ENCODE assay signal across 12 cellular contexts in the genomic region with DNA sequence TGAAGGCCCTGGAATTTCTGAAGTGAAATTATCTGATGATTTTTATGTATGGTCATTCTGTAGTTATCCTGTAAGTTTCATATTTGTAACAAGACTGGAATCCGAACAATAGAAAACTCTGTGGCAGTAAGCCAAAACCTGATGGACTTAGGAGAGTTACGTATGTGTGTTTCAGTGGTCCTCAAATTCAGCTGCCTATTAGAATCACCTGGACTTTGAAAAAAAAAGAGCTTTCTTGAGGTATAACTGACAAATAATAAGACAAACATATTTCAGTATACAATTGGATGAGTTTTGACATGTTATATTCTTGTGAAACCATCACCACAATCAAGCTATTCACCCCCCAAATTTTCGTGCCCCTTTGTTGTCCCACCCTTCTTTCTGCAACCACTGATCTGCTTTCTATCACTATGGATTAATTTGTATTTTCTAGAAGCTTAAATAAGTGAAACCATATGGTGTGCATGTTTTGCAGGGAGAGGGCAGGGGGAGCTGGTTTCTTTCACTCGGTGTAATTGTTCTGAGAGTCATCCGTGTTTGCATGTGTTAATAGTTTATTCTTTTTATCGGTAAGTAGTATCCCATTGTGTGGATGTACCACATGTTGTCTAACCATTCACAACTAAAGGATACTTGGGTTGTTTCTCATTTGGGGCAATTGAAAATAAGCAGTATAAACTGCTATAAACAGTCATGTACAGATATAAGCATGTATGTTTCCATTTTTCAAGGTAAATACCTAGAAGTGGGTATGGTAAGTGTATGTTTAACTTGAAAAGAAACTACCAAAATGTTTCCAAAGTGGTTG. TPM values are rescaled to one million over a fixed set of nuclear protein-coding genes. Genes with fewer than 3 reads are reported as not detected.
A peak's percentile ranks its signal among the peaks of the same experiment; 100 is the strongest.
DNase-seq lines count a peak whose midpoint lies in the region; ATAC-seq, FAIRE-seq and TF ChIP-seq lines count a peak whose summit lies in the region.
"Had no signal": no experiment of that assay in that cellular context is flagged by ENCODE, and none has a peak within 500 bp of the region (broad histone marks: within the 10 kb centered on the region; RNA-seq: fewer than 3 reads in every experiment).

No MANE protein-coding gene starts in this region.

- H3K4me1 ChIP-seq in ACC112 (ENCODE audit: control insufficient read depth, insufficient read depth, low read length, unreplicated experiment) (peaks cover 29% of the 10 kb centered on the region), HUES48 (ENCODE audit: control insufficient read depth, insufficient read depth, low read length) (peaks cover 12% of the 10 kb centered on the region), K562 (replicated peaks in 1 of 2; ENCODE audit: control insufficient read depth in 2 of 2, insufficient read depth in 2 of 2, low read length in 2 of 2) (peaks cover 0 to 6% of the 10 kb centered on the region in 2 experiments; a peak in 1 of 5 replicates)

- no peak for TF ChIP-seq EP300 in K562 (IDR thresholded peaks at IDR 0.05; ENCODE audit: low read length)

- H3K4me2 ChIP-seq in K562 (ENCODE audit: insufficient read depth, low read length), result no peak overlapping the region

- in situ Hi-C loops in K562 (cut with MboI), result no loop called here

- H3K9me3 ChIP-seq in HUES48 (ENCODE audit: control insufficient read depth, insufficient read depth, low read length) (no peaks in the 10 kb centered on the region; the same call in 1 of the 2 replicates), K562 (replicated peaks; ENCODE audit: control insufficient read depth, insufficient read depth, low read depth, low read length) (no peaks in the 10 kb centered on the region)
- H3K9me3 ChIP-seq: mucosa of descending colon had no signal

- H3K27me3 ChIP-seq in ACC112 (ENCODE audit: insufficient read depth, low read length), result no peaks in the 10 kb centered on the region
- H3K27me3 ChIP-seq in HUES48 (ENCODE audit: control insufficient read depth, insufficient read depth, low read length), result no peaks in the 10 kb centered on the region
- peaks cover 5 to 8% of the 10 kb centered on the region in 2 experiments; a peak in 4 of 5 replicates for H3K27me3 ChIP-seq in K562 (ENCODE audit: control insufficient read depth in 2 of 2, insufficient read depth in 2 of 2, low read length in 2 of 2)

- intact Hi-C loops in K562 (cut with micrococcal nuclease), result no loop called here
- intact Hi-C loops in activated T-helper 2 cell treated with anti-CD3 and anti-CD28 coated beads, Interferon-gamma antibody, Interleukin-2, Interleukin-4, amounts not matched to agents 10 μg/mL and 5 μg/mL and 100 μg/mL, durations not matched to agents 14 hours and 24 hours and 36 hours (cut with micrococcal nuclease), result loop anchor here (2.0 kb wide), 1 partner anchor 14 kb away; no protein-coding TSS in a partner anchor

- no peak overlapping the region for H3K27ac Mint-ChIP-seq in activated T-helper 2 cell treated with anti-CD3 and anti-CD28 coated beads, Interferon-gamma antibody, Interleukin-2, Interleukin-4, amounts not matched to agents 10 μg/mL and 5 μg/mL and 100 μg/mL, durations not matched to agents 14 hours and 24 hours and 36 hours

- peaks cover 34% of the 10 kb centered on the region for H3K4me1 Mint-ChIP-seq in activated T-helper 2 cell treated with anti-CD3 and anti-CD28 coated beads, Interferon-gamma antibody, Interleukin-2, Interleukin-4, amounts not matched to agents 10 μg/mL and 5 μg/mL and 100 μg/mL, durations not matched to agents 14 hours and 24 hours and 36 hours (ENCODE audit: low read depth)

- H2AFZ ChIP-seq in ACC112 (ENCODE audit: low read length, unreplicated experiment) (peak overlapping the region; percentile 5), K562 (ENCODE audit: low read depth, low read length) (no peak overlapping the region)

- peaks cover 13% of the 10 kb centered on the region for H3K9me3 Mint-ChIP-seq in activated T-helper 2 cell treated with anti-CD3 and anti-CD28 coated beads, Interferon-gamma antibody, Interleukin-2, Interleukin-4, amounts not matched to agents 10 μg/mL and 5 μg/mL and 100 μg/mL, durations not matched to agents 14 hours and 24 hours and 36 hours

- H3K9me1 ChIP-seq in K562 (ENCODE audit: control insufficient read depth, insufficient read depth, low read length), result no peaks in the 10 kb centered on the region

- H3K36me3 Mint-ChIP-seq in activated T-helper 2 cell treated with anti-CD3 and anti-CD28 coated beads, Interferon-gamma antibody, Interleukin-2, Interleukin-4, amounts not matched to agents 10 μg/mL and 5 μg/mL and 100 μg/mL, durations not matched to agents 14 hours and 24 hours and 36 hours (ENCODE audit: low read depth), result peaks cover 17% of the 10 kb centered on the region

- WGBS in K562 (ENCODE audit: insufficient coverage, low coverage, missing lambda C conversion rate), result 13% methylated on average over 6 of the region's 6 CpGs

- DNase-seq in K562 (ENCODE audit: extremely low read depth in 1 of 4, low spot score in 3 of 4) (no peak), lung microvascular endothelial cell (ENCODE audit: low read depth in 2 of 2) (peak; percentile 48 to 82), NCI-H1105 (lab: John Stamatoyannopoulos, UW) (no peak)
- no peak for DNase-seq in activated naive CD4-positive, alpha-beta T cell (lab: John Stamatoyannopoulos, UW)
- DNase-seq in activated T-cell treated with anti-CD3 and anti-CD28 coated beads, Interleukin-2, amount 50 U/mL, for 1 hour, result no peak
- DNase-seq in activated T-helper 2 cell treated with anti-CD3 and anti-CD28 coated beads, Interferon-gamma antibody, Interleukin-2, Interleukin-4, amounts not matched to agents 10 μg/mL and 5 μg/mL and 100 μg/mL, durations not matched to agents 14 hours and 24 hours and 36 hours (ENCODE audit: low spot score), result no peak
- DNase-seq: activated T-cell treated with anti-CD3 and anti-CD28 coated beads, Interleukin-2, amount 50 U/mL, for 24 hours; mucosa of descending colon; NCI-H1105 treated with DMSO at 0.1 percent for 48 hours had no signal

- H3K79me2 ChIP-seq in ACC112 (ENCODE audit: control insufficient read depth, insufficient read depth, low read length, unreplicated experiment) (no peaks in the 10 kb centered on the region), K562 (ENCODE audit: control insufficient read depth, insufficient read depth, low read length) (no peaks in the 10 kb centered on the region)

- no peaks in the 10 kb centered on the region for H4K20me1 ChIP-seq in K562 (replicated peaks; ENCODE audit: control insufficient read depth, insufficient read depth, low read length)

- H3K4me3 ChIP-seq in ACC112 (ENCODE audit: low read depth, low read length) (peak overlapping the region; percentile 8; the same call in 1 of the 2 replicates), HUES48 (ENCODE audit: low read depth, low read length) (no peak overlapping the region), K562 (no peak overlapping the region)
- H3K4me3 ChIP-seq: mucosa of descending colon had no signal

- H3K9ac ChIP-seq in HUES48 (ENCODE audit: low read depth, low read length), result no peak overlapping the region
- H3K9ac ChIP-seq in K562 (ENCODE audit: insufficient read depth in 1 of 2, low read depth in 2 of 2, low read length in 2 of 2), result no peak overlapping the region

- no peak for TF ChIP-seq RAD21 in K562 (CRISPR knock-in tag; conservative IDR thresholded peaks at IDR 0.05 in 1 of 2, IDR thresholded peaks at IDR 0.05 in 1 of 2)

- no peak overlapping the region for H3K4me3 Mint-ChIP-seq in activated T-helper 2 cell treated with anti-CD3 and anti-CD28 coated beads, Interferon-gamma antibody, Interleukin-2, Interleukin-4, amounts not matched to agents 10 μg/mL and 5 μg/mL and 100 μg/mL, durations not matched to agents 14 hours and 24 hours and 36 hours (ENCODE audit: low read depth)
- H3K4me3 Mint-ChIP-seq: activated T-cell treated with anti-CD3 and anti-CD28 coated beads, Interleukin-2, amount 50 U/mL, for 24 hours had no signal

- CTCF ChIA-PET in K562 (lab: Yijun Ruan, JAX; ENCODE audit: low intra/inter-chr PET ratio), result no interaction called here

- no TSS peak for BruUV-seq in K562 (replicated peaks; lab: Mats Ljungman, UMichigan)

- peaks cover 9% of the 10 kb centered on the region for H3K27me3 Mint-ChIP-seq in activated T-helper 2 cell treated with anti-CD3 and anti-CD28 coated beads, Interferon-gamma antibody, Interleukin-2, Interleukin-4, amounts not matched to agents 10 μg/mL and 5 μg/mL and 100 μg/mL, durations not matched to agents 14 hours and 24 hours and 36 hours (ENCODE audit: low read depth)
- H3K27me3 Mint-ChIP-seq: activated T-cell treated with anti-CD3 and anti-CD28 coated beads, Interleukin-2, amount 50 U/mL, for 24 hours had no signal

- no peaks in the 10 kb centered on the region for H3K36me3 ChIP-seq in ACC112 (ENCODE audit: insufficient read depth, low read length)
- no peaks in the 10 kb centered on the region for H3K36me3 ChIP-seq in HUES48 (ENCODE audit: control insufficient read depth, insufficient read depth, low read length)
- no peaks in the 10 kb centered on the region for H3K36me3 ChIP-seq in K562 (ENCODE audit: control insufficient read depth, insufficient read depth, low read length)

- no peak for TF ChIP-seq CTCF in K562 (IDR thresholded peaks at IDR 0.05 in 2 of 3, conservative IDR thresholded peaks at IDR 0.05 in 1 of 3; ENCODE audit: insufficient read depth in 2 of 3, low read depth in 1 of 3, low read length in 3 of 3)

- FAIRE-seq in K562 (lab: Jason Lieb, UNC), result no peak

- ATAC-seq in K562, result no peak

- POLR2A ChIA-PET in K562 (lab: Yijun Ruan, JAX), result no interaction called here

- H3K27ac ChIP-seq in ACC112 (ENCODE audit: low read depth, low read length) (peak overlapping the region; percentile 80), HUES48 (ENCODE audit: low read depth, low read length) (peak overlapping the region; percentile 79), K562 (ENCODE audit: extremely low read depth, low read depth, low read length) (no peak overlapping the region)
- H3K27ac ChIP-seq: HL-60 had no signal

- no peak for TF ChIP-seq POLR2A in K562 (conservative IDR thresholded peaks at IDR 0.05)

RNA-seq across cellular contexts. Expression of a gene that starts 50.2 kb away (rescaled TPM):
- 36.7 and 94.3 TPM in 2 replicates for total RNA-seq in K562 (2011; cell fraction: chromatin; rRNA removed; ENCODE audit: low replicate concordance)
- total RNA-seq in K562 (2011; cell fraction: nucleolus; rRNA removed), result 17.5 and 23.4 TPM in 2 replicates
- total RNA-seq in K562 (2011; cell fraction: nucleoplasm; rRNA removed), result 36.4 and 54.7 TPM in 2 replicates
- total RNA-seq in K562 (2014; rRNA removed), result 27.9 and 28.0 TPM in 2 replicates
- total RNA-seq in K562 (2014; rRNA removed; fragmentation: Illumina TruSeq; extraction: Trizol), result 37.7 and 41.6 TPM in 2 replicates
- total RNA-seq in K562 (2015; rRNA removed; fragmentation: Illumina TruSeq; extraction: Trizol), result 35.1 and 36.5 TPM in 2 replicates
- total RNA-seq in K562 (2021), result 40.7 and 44.5 TPM in 2 replicates
- polyA plus RNA-seq in K562 (2011; rRNA removed), result 37.5 and 48.3 TPM in 2 replicates
- polyA plus RNA-seq in K562 (2011; cell fraction: cytosol; rRNA removed), result 13.4 and 22.4 TPM in 2 replicates
- polyA plus RNA-seq in K562 (2011; cell fraction: nucleus; rRNA removed), result 44.3 and 44.7 TPM in 2 replicates
- 14.8 and 21.1 TPM in 2 replicates for polyA plus RNA-seq in K562 (2012)
- polyA plus RNA-seq in K562 (2014; fragmentation: Illumina TruSeq; extraction: Trizol), result 29.6 and 36.6 TPM in 2 replicates
- polyA plus RNA-seq in K562 (2014; fragmentation: Nextera tagmentation; extraction: Ambion mirVana), result 10 to 100 TPM; 14.7 to 15.6 TPM
- 20.7 and 22.0 TPM in 2 replicates for polyA plus RNA-seq in K562 (2014; rRNA removed)
- polyA minus RNA-seq in K562 (2011; rRNA and poly(A)+ RNA removed), result 74.0 and 88.5 TPM in 2 replicates
- polyA minus RNA-seq in K562 (2011; cell fraction: cytosol; rRNA and poly(A)+ RNA removed), result 21.9 and 24.6 TPM in 2 replicates
- 26.9 and 36.1 TPM in 2 replicates for polyA minus RNA-seq in K562 (2011; cell fraction: nucleus; rRNA and poly(A)+ RNA removed)
- 12.5 and 14.6 TPM in 2 replicates for total RNA-seq in lung microvascular endothelial cell
- total RNA-seq in activated T-helper 2 cell treated with anti-CD3 and anti-CD28 coated beads, Interferon-gamma antibody, Interleukin-2, Interleukin-4, amounts not matched to agents 10 μg/mL and 5 μg/mL and 100 μg/mL, durations not matched to agents 14 hours and 24 hours and 36 hours, result 43.0 and 45.2 TPM in 2 replicates

Comparison
In these comparisons a context has a peak if more than half of its experiments do, and no peak if none do; other contexts are left out.
1. DNase-seq: peak in lung microvascular endothelial cell (2 of 2); none in K562 (0 of 4), NCI-H1105 (single experiment), activated naive CD4-positive, alpha-beta T cell (0 of 4), activated T-cell treated with anti-CD3 and anti-CD28 coated beads, Interleukin-2, amount 50 U/mL, for 1 hour (single experiment) and activated T-helper 2 cell treated with anti-CD3 and anti-CD28 coated beads, Interferon-gamma antibody, Interleukin-2, Interleukin-4, amounts not matched to agents 10 μg/mL and 5 μg/mL and 100 μg/mL, durations not matched to agents 14 hours and 24 hours and 36 hours (single experiment).